Comparison of ENCODE assay signal across 8 cellular contexts in genomic region chr13:80339841-80340642, GRCh38. TPM values are rescaled to one million over a fixed set of nuclear protein-coding genes. Genes with fewer than 3 reads are reported as not detected.
A peak's percentile ranks its signal among the peaks of the same experiment; 100 is the strongest.
DNase-seq lines count a peak whose midpoint lies in the region; ATAC-seq, FAIRE-seq and TF ChIP-seq lines count a peak whose summit lies in the region.

No MANE protein-coding gene starts in this region.

- H3K4me3 ChIP-seq in AG10803 (ENCODE audit: low read length), result peak overlapping the region; percentile 82
- H3K4me3 ChIP-seq in pancreas, result peak overlapping the region; percentile 63 to 90 (median 84)

- peaks cover 18% of the 10 kb centered on the region for H3K4me1 Mint-ChIP-seq in activated T-helper 1 cell treated with anti-CD3 and anti-CD28 coated beads, Interleukin-12 subunit alpha, Interleukin-12 subunit beta, Interleukin-2, Interleukin-4 antibody, amounts not matched to agents 30 ng/mL and 10 ng/mL and 1 ng/mL, durations not matched to agents 14 hours and 24 hours and 36 hours (ENCODE audit: low read depth)

- intact Hi-C loops in activated T-helper 1 cell treated with anti-CD3 and anti-CD28 coated beads, Interleukin-12 subunit alpha, Interleukin-12 subunit beta, Interleukin-2, Interleukin-4 antibody, amounts not matched to agents 30 ng/mL and 10 ng/mL and 1 ng/mL, durations not matched to agents 14 hours and 24 hours and 36 hours (cut with micrococcal nuclease), result loop anchor here (1.0 to 10.0 kb wide), 3 partner anchors 292 to 1743 kb away; partner anchors contain the start of gene RBM26
- intact Hi-C loops in Right ventricle myocardium inferior (cut with DNase I), result loop anchor here (2.0 to 10.0 kb wide), 10 partner anchors 103 to 935 kb away; partner anchors contain the start of gene RBM26
- intact Hi-C loops in pancreas (cut with DNase I), result no loop called here

- peak overlapping the region; percentile 74 for H3K4me3 Mint-ChIP-seq in activated T-helper 1 cell treated with anti-CD3 and anti-CD28 coated beads, Interleukin-12 subunit alpha, Interleukin-12 subunit beta, Interleukin-2, Interleukin-4 antibody, amounts not matched to agents 30 ng/mL and 10 ng/mL and 1 ng/mL, durations not matched to agents 14 hours and 24 hours and 36 hours

- TF ChIP-seq CTCF in AG10803 (conservative IDR thresholded peaks at IDR 0.05; ENCODE audit: low read length), result no peak
- TF ChIP-seq CTCF in pancreas (IDR thresholded peaks at IDR 0.05), result no peak

- WGBS in pancreas, 2 donors, result 0 to 1% methylated on average over 63 of the region's 63 CpGs

- peaks cover 0 to 11% (median 0%) of the 10 kb centered on the region in 3 donors for H3K4me1 ChIP-seq in pancreas

- no peaks in the 10 kb centered on the region for H3K9me3 Mint-ChIP-seq in activated T-helper 1 cell treated with anti-CD3 and anti-CD28 coated beads, Interleukin-12 subunit alpha, Interleukin-12 subunit beta, Interleukin-2, Interleukin-4 antibody, amounts not matched to agents 30 ng/mL and 10 ng/mL and 1 ng/mL, durations not matched to agents 14 hours and 24 hours and 36 hours

- no peaks in the 10 kb centered on the region for H3K9me3 ChIP-seq in pancreas

- ATAC-seq in GM18907 (IDR thresholded peaks at IDR 0.05; ENCODE audit: unreplicated experiment) (peak; percentile 23), Right ventricle myocardium inferior (peak; percentile 11), pancreas (peak; percentile 18 to 46 (median 38)), GM18520 (IDR thresholded peaks at IDR 0.05; ENCODE audit: unreplicated experiment) (no peak), GM21515 (IDR thresholded peaks at IDR 0.05; ENCODE audit: unreplicated experiment) (no peak)

- no peak for DNase-seq in AG10803 (ENCODE audit: low read depth)
- DNase-seq in MV-4-11 (lab: John Stamatoyannopoulos, UW), result peak; percentile 16
- no peak for DNase-seq in activated T-helper 1 cell treated with anti-CD3 and anti-CD28 coated beads, Interleukin-12 subunit alpha, Interleukin-12 subunit beta, Interleukin-2, Interleukin-4 antibody, amounts not matched to agents 30 ng/mL and 10 ng/mL and 1 ng/mL, durations not matched to agents 14 hours and 24 hours and 36 hours (ENCODE audit: low spot score)
- peak; percentile 90 for DNase-seq in Right ventricle myocardium inferior (ENCODE audit: missing footprints)
- peak; percentile 39 to 83 (median 59) for DNase-seq in pancreas

- H3K36me3 ChIP-seq in pancreas, result peaks cover 0 to 6% (median 4%) of the 10 kb centered on the region in 3 donors

- no peak overlapping the region for H3K27ac Mint-ChIP-seq in activated T-helper 1 cell treated with anti-CD3 and anti-CD28 coated beads, Interleukin-12 subunit alpha, Interleukin-12 subunit beta, Interleukin-2, Interleukin-4 antibody, amounts not matched to agents 30 ng/mL and 10 ng/mL and 1 ng/mL, durations not matched to agents 14 hours and 24 hours and 36 hours

- H3K27me3 ChIP-seq in pancreas, result no peaks in the 10 kb centered on the region

- H3K27ac ChIP-seq in pancreas, result peak overlapping the region; percentile 90 to 99 (median 96)

- no peaks in the 10 kb centered on the region for H3K36me3 Mint-ChIP-seq in activated T-helper 1 cell treated with anti-CD3 and anti-CD28 coated beads, Interleukin-12 subunit alpha, Interleukin-12 subunit beta, Interleukin-2, Interleukin-4 antibody, amounts not matched to agents 30 ng/mL and 10 ng/mL and 1 ng/mL, durations not matched to agents 14 hours and 24 hours and 36 hours (ENCODE audit: low read depth)

- H3K27me3 Mint-ChIP-seq in activated T-helper 1 cell treated with anti-CD3 and anti-CD28 coated beads, Interleukin-12 subunit alpha, Interleukin-12 subunit beta, Interleukin-2, Interleukin-4 antibody, amounts not matched to agents 30 ng/mL and 10 ng/mL and 1 ng/mL, durations not matched to agents 14 hours and 24 hours and 36 hours (ENCODE audit: insufficient read depth), result peaks cover 51% of the 10 kb centered on the region

- no peak for FAIRE-seq in pancreas (lab: Jason Lieb, UNC)

RNA-seq across cellular contexts. Expression of gene SPRY2, which starts 0.9 kb away (rescaled TPM):
- total RNA-seq in activated T-helper 1 cell treated with anti-CD3 and anti-CD28 coated beads, Interleukin-12 subunit alpha, Interleukin-12 subunit beta, Interleukin-2, Interleukin-4 antibody, amounts not matched to agents 30 ng/mL and 10 ng/mL and 1 ng/mL, durations not matched to agents 14 hours and 24 hours and 36 hours, result 0.08 and 0.10 TPM in 2 replicates
- total RNA-seq in Right ventricle myocardium inferior (40.0 TPM), pancreas (10 to 100 TPM; 10.7 to 18.8 (median 14.4) TPM)
- polyA plus RNA-seq in pancreas, result 10 to 100 TPM; 11.4 to 15.6 TPM

Comparison
In these comparisons a context has a peak if more than half of its experiments do, and no peak if none do; other contexts are left out.
1. DNase-seq: peak in MV-4-11 (single experiment), Right ventricle myocardium inferior (single experiment) and pancreas (6 of 6); none in AG10803 (single experiment) and activated T-helper 1 cell treated with anti-CD3 and anti-CD28 coated beads, Interleukin-12 subunit alpha, Interleukin-12 subunit beta, Interleukin-2, Interleukin-4 antibody, amounts not matched to agents 30 ng/mL and 10 ng/mL and 1 ng/mL, durations not matched to agents 14 hours and 24 hours and 36 hours (single experiment).
2. ATAC-seq: peak in GM18907 (single experiment), Right ventricle myocardium inferior (single experiment) and pancreas (4 of 4); none in GM18520 (single experiment) and GM21515 (single experiment).
3. RNA of gene SPRY2, which starts 0.9 kb away (total RNA-seq): 40.0 TPM in Right ventricle myocardium inferior (single experiment) and 10.7 to 18.8 TPM in pancreas; 0.08 to 0.10 TPM in activated T-helper 1 cell treated with anti-CD3 and anti-CD28 coated beads, Interleukin-12 subunit alpha, Interleukin-12 subunit beta, Interleukin-2, Interleukin-4 antibody, amounts not matched to agents 30 ng/mL and 10 ng/mL and 1 ng/mL, durations not matched to agents 14 hours and 24 hours and 36 hours; every median in the first group is over 10 times any median in the second.
4. intact Hi-C loops: an anchor here in activated T-helper 1 cell treated with anti-CD3 and anti-CD28 coated beads, Interleukin-12 subunit alpha, Interleukin-12 subunit beta, Interleukin-2, Interleukin-4 antibody, amounts not matched to agents 30 ng/mL and 10 ng/mL and 1 ng/mL, durations not matched to agents 14 hours and 24 hours and 36 hours (1.0 to 10.0 kb wide) and Right ventricle myocardium inferior (2.0 to 10.0 kb wide); none called in pancreas.